In genomic region chr2:130972410-130972809, GRCh38 we compare ENCODE assay signal across 13 cellular contexts.
DNase-seq lines count a peak whose midpoint lies in the region; ATAC-seq and TF ChIP-seq lines count a peak whose summit lies in the region.
"Had no signal": no experiment of that assay in that cellular context is flagged by ENCODE, and none has a peak within 500 bp of the region (broad histone marks: within the 10 kb centered on the region; RNA-seq: fewer than 3 reads in every experiment).

No MANE protein-coding gene starts in this region.

- no peaks in the 10 kb centered on the region for H3K36me3 ChIP-seq in colonic mucosa

- H3K27ac ChIP-seq in epithelial cell of prostate (no peak overlapping the region), colonic mucosa (no peak overlapping the region)

- intact Hi-C loops in colonic mucosa (cut with DNase I), result no loop called here

- no peak for TF ChIP-seq CTCF in colonic mucosa (IDR thresholded peaks at IDR 0.05)

- no peak overlapping the region for H3K4me3 ChIP-seq in colonic mucosa

- peak; percentile 58 for DNase-seq in epithelial cell of prostate (ENCODE audit: low read depth, low spot score)
- DNase-seq in colonic mucosa, result no peak
- DNase-seq in stimulated activated CD4-positive, alpha-beta T cell treated with anti-CD3 and anti-CD28 coated beads, Interleukin-2, amount 100 ng/mL, for 48 hours, result no peak
- DNase-seq in ecto neural progenitor cell (ENCODE audit: low spot score), result no peak
- no peak for DNase-seq in NCI-H1694 treated with DMSO at 0.1 percent for 48 hours (lab: John Stamatoyannopoulos, UW)
- DNase-seq: C1 segment of cervical spinal cord; central memory CD4-positive, alpha-beta T cell; kidney; NCI-H146; stimulated activated naive B cell treated with anti-CD40 and anti-IgM and Interleukin-4, amounts not matched to agents 10 μg/mL and 1 μg/mL and 100 μg/mL, for 72 hours had no signal

- no peaks in the 10 kb centered on the region for H3K27me3 ChIP-seq in colonic mucosa

- no peaks in the 10 kb centered on the region for H3K9me3 ChIP-seq in colonic mucosa

- ATAC-seq in GM18511 (IDR thresholded peaks at IDR 0.05; ENCODE audit: unreplicated experiment), result peak; percentile 94
- peak; percentile 79 for ATAC-seq in GM21381 (IDR thresholded peaks at IDR 0.05; ENCODE audit: unreplicated experiment)
- ATAC-seq in HG03460 (IDR thresholded peaks at IDR 0.05; ENCODE audit: unreplicated experiment), result peak; percentile 89
- ATAC-seq: stimulated activated naive B cell treated with anti-CD40 and anti-IgM and Interleukin-4, amounts not matched to agents 10 μg/mL and 1 μg/mL and 100 μg/mL, for 72 hours had no signal

- no peaks in the 10 kb centered on the region for H3K4me1 ChIP-seq in colonic mucosa

- H3K9ac ChIP-seq in colonic mucosa (ENCODE audit: low read depth in 2 of 2, low read length in 2 of 2), result no peak overlapping the region
